16 cellular contexts compared by ENCODE assay signal in the genomic region with DNA sequence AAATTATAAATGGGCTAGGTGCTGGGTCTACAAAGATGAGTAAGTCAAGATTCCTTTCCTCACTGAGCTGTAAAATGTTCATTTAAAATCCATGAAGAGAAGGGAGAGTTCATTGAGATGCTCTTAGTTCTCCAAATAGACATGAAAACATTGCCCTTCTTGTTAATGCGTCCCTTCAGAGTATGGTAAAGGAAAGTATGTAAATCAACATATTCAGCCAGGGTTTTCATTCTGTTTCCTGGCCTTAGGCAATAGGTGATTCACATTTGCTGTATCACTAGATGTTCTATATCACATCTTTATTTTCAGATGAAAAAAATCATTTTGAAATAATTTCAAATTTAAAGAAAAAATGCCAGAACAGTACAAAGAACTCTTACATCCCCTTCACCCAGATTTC. TPM values are rescaled to one million over a fixed set of nuclear protein-coding genes. Genes with fewer than 3 reads are reported as not detected.
DNase-seq lines count a peak whose midpoint lies in the region; ATAC-seq, FAIRE-seq and TF ChIP-seq lines count a peak whose summit lies in the region.
"Had no signal": no experiment of that assay in that cellular context is flagged by ENCODE, and none has a peak within 500 bp of the region (broad histone marks: within the 10 kb centered on the region; RNA-seq: fewer than 3 reads in every experiment).

No MANE protein-coding gene starts in this region.

- peak; percentile 50 for FAIRE-seq in GM12891 (lab: Jason Lieb, UNC)
- FAIRE-seq: G401.6 had no signal

- peaks cover 4% of the 10 kb centered on the region for H3K36me3 Mint-ChIP-seq in osteocyte (ENCODE audit: unreplicated experiment)
- peaks cover 19% of the 10 kb centered on the region for H3K36me3 Mint-ChIP-seq in activated T-helper 2 cell treated with anti-CD3 and anti-CD28 coated beads, Interferon-gamma antibody, Interleukin-2, Interleukin-4, amounts not matched to agents 10 μg/mL and 5 μg/mL and 100 μg/mL, durations not matched to agents 14 hours and 24 hours and 36 hours (ENCODE audit: low read depth)

- H3K4me3 Mint-ChIP-seq in osteocyte (ENCODE audit: unreplicated experiment) = no peak overlapping the region
- H3K4me3 Mint-ChIP-seq in activated T-helper 2 cell treated with anti-CD3 and anti-CD28 coated beads, Interferon-gamma antibody, Interleukin-2, Interleukin-4, amounts not matched to agents 10 μg/mL and 5 μg/mL and 100 μg/mL, durations not matched to agents 14 hours and 24 hours and 36 hours (ENCODE audit: low read depth) = no peak overlapping the region
- H3K4me3 Mint-ChIP-seq: CD8-positive, alpha-beta T cell had no signal

- intact Hi-C loops in activated T-helper 2 cell treated with anti-CD3 and anti-CD28 coated beads, Interferon-gamma antibody, Interleukin-2, Interleukin-4, amounts not matched to agents 10 μg/mL and 5 μg/mL and 100 μg/mL, durations not matched to agents 14 hours and 24 hours and 36 hours (cut with micrococcal nuclease) = no loop called here

- H3K4me1 Mint-ChIP-seq in osteocyte (ENCODE audit: unreplicated experiment) = peaks cover 45% of the 10 kb centered on the region
- H3K4me1 Mint-ChIP-seq in activated T-helper 2 cell treated with anti-CD3 and anti-CD28 coated beads, Interferon-gamma antibody, Interleukin-2, Interleukin-4, amounts not matched to agents 10 μg/mL and 5 μg/mL and 100 μg/mL, durations not matched to agents 14 hours and 24 hours and 36 hours (ENCODE audit: low read depth) = peaks cover 21% of the 10 kb centered on the region

- peak overlapping the region; percentile 7 for H3K27ac Mint-ChIP-seq in osteocyte (ENCODE audit: unreplicated experiment)
- H3K27ac Mint-ChIP-seq in activated T-helper 2 cell treated with anti-CD3 and anti-CD28 coated beads, Interferon-gamma antibody, Interleukin-2, Interleukin-4, amounts not matched to agents 10 μg/mL and 5 μg/mL and 100 μg/mL, durations not matched to agents 14 hours and 24 hours and 36 hours = no peak overlapping the region
- H3K27ac Mint-ChIP-seq: CD8-positive, alpha-beta T cell had no signal

- DNase-seq in GM12891 (ENCODE audit: insufficient read length, low spot score) (no peak), RPMI7951 (ENCODE audit: low read depth) (peak; percentile 45), epithelial cell of esophagus (ENCODE audit: low read depth) (peak; percentile 53), osteocyte (ENCODE audit: extremely low spot score, unreplicated experiment) (no peak), NCI-H748 (lab: John Stamatoyannopoulos, UW; ENCODE audit: unreplicated experiment) (no peak)
- no peak for DNase-seq in activated T-helper 2 cell treated with anti-CD3 and anti-CD28 coated beads, Interferon-gamma antibody, Interleukin-2, Interleukin-4, amounts not matched to agents 10 μg/mL and 5 μg/mL and 100 μg/mL, durations not matched to agents 14 hours and 24 hours and 36 hours (ENCODE audit: low spot score)
- DNase-seq: CD8-positive, alpha-beta T cell; DMS79 treated with DMSO at 0.1 percent for 48 hours; NCI-H187; NCI-H345; NCI-H526 treated with DMSO at 0.1 percent for 48 hours; SJCRH30 had no signal

- H3K9me3 Mint-ChIP-seq in osteocyte (ENCODE audit: unreplicated experiment) = peaks cover 4% of the 10 kb centered on the region
- peaks cover 5% of the 10 kb centered on the region for H3K9me3 Mint-ChIP-seq in activated T-helper 2 cell treated with anti-CD3 and anti-CD28 coated beads, Interferon-gamma antibody, Interleukin-2, Interleukin-4, amounts not matched to agents 10 μg/mL and 5 μg/mL and 100 μg/mL, durations not matched to agents 14 hours and 24 hours and 36 hours
- H3K9me3 Mint-ChIP-seq: CD8-positive, alpha-beta T cell had no signal

- no peak overlapping the region for H3K4me3 ChIP-seq in epithelial cell of esophagus (ENCODE audit: low read length)
- H3K4me3 ChIP-seq: SJCRH30 had no signal

- TF ChIP-seq POLR2A in GM12891 (IDR thresholded peaks at IDR 0.05; ENCODE audit: low read depth, low read length) = no peak

- no peaks in the 10 kb centered on the region for H3K27me3 Mint-ChIP-seq in osteocyte (ENCODE audit: unreplicated experiment)
- H3K27me3 Mint-ChIP-seq in activated T-helper 2 cell treated with anti-CD3 and anti-CD28 coated beads, Interferon-gamma antibody, Interleukin-2, Interleukin-4, amounts not matched to agents 10 μg/mL and 5 μg/mL and 100 μg/mL, durations not matched to agents 14 hours and 24 hours and 36 hours (ENCODE audit: low read depth) = no peaks in the 10 kb centered on the region

- no peak for TF ChIP-seq CTCF in epithelial cell of esophagus (IDR thresholded peaks at IDR 0.05; ENCODE audit: insufficient read depth, low read depth, low read length, missing control alignments)
- no peak for TF ChIP-seq CTCF in osteocyte (IDR thresholded peaks at IDR 0.05)

- no peak for ATAC-seq in HG02678 (IDR thresholded peaks at IDR 0.05; ENCODE audit: unreplicated experiment)
- no peak for ATAC-seq in GM21786 (IDR thresholded peaks at IDR 0.05; ENCODE audit: unreplicated experiment)
- ATAC-seq: CD8-positive, alpha-beta T cell; HCT116 had no signal

TF ChIP-seq in GM12891, 5 proteins besides CTCF, POLR2A, EP300 and RAD21:
- no peak for TF ChIP-seq POU2F2 (IDR thresholded peaks at IDR 0.05; ENCODE audit: low read depth, low read length)
- TF ChIP-seq TAF1 (IDR thresholded peaks at IDR 0.05; ENCODE audit: low read depth, low read length) = no peak
- no peak for TF ChIP-seq POLR2AphosphoS5 (IDR thresholded peaks at IDR 0.05; ENCODE audit: low read depth, low read length)
- no peak for TF ChIP-seq SPI1 (IDR thresholded peaks at IDR 0.05; ENCODE audit: low read depth, low read length)
- TF ChIP-seq PAX5 (IDR thresholded peaks at IDR 0.05; ENCODE audit: insufficient read depth, low read length, severe bottlenecking) = no peak

RNA-seq across cellular contexts. Expression of gene ANKIB1, which starts 5.4 kb away (rescaled TPM):
- 18.5 TPM for polyA plus RNA-seq in GM12891 (2012; ENCODE audit: low read depth, missing spikeins)
- 36.6 and 50.7 TPM in 2 replicates for total RNA-seq in RPMI7951 (2014; rRNA removed; shearing (Covaris generic))
- total RNA-seq in osteocyte = 63.8 and 74.8 TPM in 2 replicates
- total RNA-seq in activated T-helper 2 cell treated with anti-CD3 and anti-CD28 coated beads, Interferon-gamma antibody, Interleukin-2, Interleukin-4, amounts not matched to agents 10 μg/mL and 5 μg/mL and 100 μg/mL, durations not matched to agents 14 hours and 24 hours and 36 hours = 50.4 and 55.0 TPM in 2 replicates

RNA-seq across cellular contexts. Expression of gene KRIT1, which starts 5.5 kb away (rescaled TPM):
- polyA plus RNA-seq in GM12891 (2012; ENCODE audit: low read depth, missing spikeins) = 14.3 TPM
- 37.5 and 54.1 TPM in 2 replicates for total RNA-seq in RPMI7951 (2014; rRNA removed; shearing (Covaris generic))
- 38.3 and 40.3 TPM in 2 replicates for total RNA-seq in osteocyte
- total RNA-seq in activated T-helper 2 cell treated with anti-CD3 and anti-CD28 coated beads, Interferon-gamma antibody, Interleukin-2, Interleukin-4, amounts not matched to agents 10 μg/mL and 5 μg/mL and 100 μg/mL, durations not matched to agents 14 hours and 24 hours and 36 hours = 37.4 and 43.0 TPM in 2 replicates

Comparison
In these comparisons a context has a peak if more than half of its experiments do, and no peak if none do; other contexts are left out.
1. DNase-seq: peak in RPMI7951 (single experiment) and epithelial cell of esophagus (single experiment); none in GM12891 (single experiment), osteocyte (single experiment), activated T-helper 2 cell treated with anti-CD3 and anti-CD28 coated beads, Interferon-gamma antibody, Interleukin-2, Interleukin-4, amounts not matched to agents 10 μg/mL and 5 μg/mL and 100 μg/mL, durations not matched to agents 14 hours and 24 hours and 36 hours (single experiment) and NCI-H748 (single experiment).